14 cellular contexts compared by ENCODE assay signal in genomic region chr3:73614385-73614784, GRCh38. TPM values are rescaled to one million over a fixed set of nuclear protein-coding genes. Genes with fewer than 3 reads are reported as not detected.
DNase-seq lines count a peak whose midpoint lies in the region; ATAC-seq and TF ChIP-seq lines count a peak whose summit lies in the region.
"Had no signal": no experiment of that assay in that cellular context is flagged by ENCODE, and none has a peak within 500 bp of the region (broad histone marks: within the 10 kb centered on the region; RNA-seq: fewer than 3 reads in every experiment).

No MANE protein-coding gene starts in this region.

- no peaks in the 10 kb centered on the region; the same call in 1 of the 2 replicates for H3K9me1 ChIP-seq in IMR-90 (ENCODE audit: insufficient read depth, low read length)

- H3K56ac ChIP-seq in IMR-90 (ENCODE audit: extremely low read depth, insufficient read depth, low read length), result no peak overlapping the region

- no peak overlapping the region for H2BK5ac ChIP-seq in IMR-90 (ENCODE audit: low read depth, low read length, poor library complexity, severe bottlenecking)

- no peak overlapping the region for H2BK120ac ChIP-seq in IMR-90 (ENCODE audit: low read depth, low read length)

- H3K9me3 Mint-ChIP-seq in MCF 10A (ENCODE audit: unreplicated experiment) (no peaks in the 10 kb centered on the region), progenitor cell of endocrine pancreas (ENCODE audit: low read depth) (no peaks in the 10 kb centered on the region)
- peaks cover 2% of the 10 kb centered on the region for H3K9me3 Mint-ChIP-seq in CD4-positive, alpha-beta T cell
- H3K9me3 Mint-ChIP-seq: natural killer cell treated with Interleukin-12 subunit alpha and Interleukin-12 subunit beta and Interleukin-15 and Interleukin-18, amount 100 ng/mL, for 72 hours had no signal

- no peak overlapping the region for H4K91ac ChIP-seq in IMR-90 (ENCODE audit: insufficient read depth, low read depth, low read length)

- peaks cover 4% of the 10 kb centered on the region; the same call in 1 of the 2 replicates for H3K4me1 ChIP-seq in IMR-90 (ENCODE audit: control insufficient read depth, insufficient read depth, low read length)
- peaks cover 32% of the 10 kb centered on the region for H3K4me1 ChIP-seq in smooth muscle cell (ENCODE audit: low read depth)

- CTCF ChIA-PET in IMR-90 (lab: Yijun Ruan, JAX) (interaction anchor here (0.8 to 1.9 kb wide), 6 partner anchors 9 to 112 kb away, joined by 3 to 12 read pairs (median 3); no protein-coding TSS in a partner anchor), MCF 10A (lab: Yijun Ruan, JAX) (interaction anchor here (0.6 to 1.7 kb wide), 5 partner anchors 9 to 1285 kb away, joined by 3 to 7 read pairs (median 3); no protein-coding TSS in a partner anchor)
- CTCF ChIA-PET in CD4-positive, alpha-beta T cell (lab: Charles Lee), result no interaction called here

- H2AFZ ChIP-seq in IMR-90 (replicated peaks; ENCODE audit: low read length, poor library complexity) (no peak overlapping the region), smooth muscle cell (ENCODE audit: low read depth) (no peak overlapping the region)

- H3K18ac ChIP-seq in IMR-90 (ENCODE audit: low read depth, low read length), result no peak overlapping the region

- no peak overlapping the region for H2AK5ac ChIP-seq in IMR-90 (ENCODE audit: low read depth, low read length)

- no peak overlapping the region for H2BK15ac ChIP-seq in IMR-90 (ENCODE audit: low read depth, low read length)

- H2BK20ac ChIP-seq in IMR-90 (ENCODE audit: low read depth, low read length), result no peak overlapping the region

- BruUV-seq in IMR-90 (replicated peaks; lab: Mats Ljungman, UMichigan) (no TSS peak), MCF 10A (replicated peaks; lab: Mats Ljungman, UMichigan) (no TSS peak)

- TF ChIP-seq POLR2A in IMR-90 (IDR thresholded peaks at IDR 0.05; ENCODE audit: low read depth, low read length), result no peak

- H3K36me3 ChIP-seq in IMR-90 (ENCODE audit: control insufficient read depth, insufficient read depth, low read length), result no peaks in the 10 kb centered on the region
- no peaks in the 10 kb centered on the region for H3K36me3 ChIP-seq in smooth muscle cell (ENCODE audit: low read depth)

- POLR2A ChIA-PET in IMR-90 (lab: Charles Lee; ENCODE audit: unreplicated experiment), result no interaction called here
- POLR2A ChIA-PET in MCF 10A (lab: Yijun Ruan, JAX), result interaction anchor here (0.5 to 1.4 kb wide), 3 partner anchors 9 to 1278 kb away, joined by 3 to 5 read pairs (median 3); no protein-coding TSS in a partner anchor
- POLR2A ChIA-PET in CD4-positive, alpha-beta T cell (lab: Charles Lee), result no interaction called here

- H3K27me3 ChIP-seq in IMR-90 (ENCODE audit: control insufficient read depth, insufficient read depth, low read length) (no peaks in the 10 kb centered on the region), smooth muscle cell (ENCODE audit: low read depth) (no peaks in the 10 kb centered on the region)
- no peaks in the 10 kb centered on the region for H3K27me3 ChIP-seq in CD4-positive, alpha-beta T cell (ENCODE audit: control insufficient read depth, insufficient read depth, low read length)

- H3K4me3 Mint-ChIP-seq in MCF 10A (ENCODE audit: unreplicated experiment) (no peak overlapping the region), progenitor cell of endocrine pancreas (ENCODE audit: low read depth) (no peak overlapping the region)
- H3K4me3 Mint-ChIP-seq in CD4-positive, alpha-beta T cell, result no peak overlapping the region
- H3K4me3 Mint-ChIP-seq: natural killer cell treated with Interleukin-12 subunit alpha and Interleukin-12 subunit beta and Interleukin-15 and Interleukin-18, amount 100 ng/mL, for 72 hours had no signal

- DNase-seq in IMR-90, result peak; percentile 91
- DNase-seq in MCF 10A (ENCODE audit: unreplicated experiment), result peak; percentile 63
- peak; percentile 77 for DNase-seq in iris pigment epithelial cell (ENCODE audit: low read depth)
- no peak for DNase-seq in smooth muscle cell (lab: John Stamatoyannopoulos, UW; ENCODE audit: unreplicated experiment)
- no peak for DNase-seq in NOMO-1 treated with DMSO at 0.1 percent for 48 hours (lab: John Stamatoyannopoulos, UW; ENCODE audit: unreplicated experiment)
- no peak for DNase-seq in CD4-positive, alpha-beta T cell
- no peak for DNase-seq in progenitor cell of endocrine pancreas (ENCODE audit: low spot score, unreplicated experiment)
- DNase-seq: activated CD4-positive, alpha-beta T cell treated with anti-CD3 and anti-CD28 coated beads, Interleukin-2, amount 50 U/mL, for 4 hours; amygdala; DMS 273 treated with DMSO at 0.1 percent for 48 hours; glutamatergic neuron; NCI-H2081 treated with DMSO at 0.1 percent for 48 hours had no signal

- H3K23ac ChIP-seq in IMR-90 (ENCODE audit: low read depth, low read length), result no peak overlapping the region

- H3F3A ChIP-seq in smooth muscle cell (ENCODE audit: low read depth), result peaks cover 35% of the 10 kb centered on the region

- no peak overlapping the region for H4K8ac ChIP-seq in IMR-90 (ENCODE audit: low read depth in 2 of 2, low read length in 2 of 2)

- TF ChIP-seq RAD21 in IMR-90 (IDR thresholded peaks at IDR 0.05; ENCODE audit: low read length), result 0 out of 2 replicates have a peak, but pooled peaks have one; percentile 12

- no peak overlapping the region for H3K4me3 ChIP-seq in IMR-90 (ENCODE audit: insufficient read depth, low read depth, low read length)
- no peak overlapping the region for H3K4me3 ChIP-seq in smooth muscle cell

- ATAC-seq in IMR-90 (ENCODE audit: low read depth), result peak; percentile 69
- ATAC-seq in GM19324 (IDR thresholded peaks at IDR 0.05; ENCODE audit: low FRiP score, unreplicated experiment), result no peak
- no peak for ATAC-seq in CD4-positive, alpha-beta T cell (ENCODE audit: poor library complexity)
- ATAC-seq: natural killer cell treated with Interleukin-12 subunit alpha and Interleukin-12 subunit beta and Interleukin-15 and Interleukin-18, amount 100 ng/mL, for 72 hours had no signal

- H3K36me3 Mint-ChIP-seq in MCF 10A (ENCODE audit: insufficient read depth, unreplicated experiment) (no peaks in the 10 kb centered on the region), progenitor cell of endocrine pancreas (ENCODE audit: insufficient read depth) (peaks cover 1% of the 10 kb centered on the region)
- no peaks in the 10 kb centered on the region for H3K36me3 Mint-ChIP-seq in CD4-positive, alpha-beta T cell (ENCODE audit: low read depth)
- H3K36me3 Mint-ChIP-seq: natural killer cell treated with Interleukin-12 subunit alpha and Interleukin-12 subunit beta and Interleukin-15 and Interleukin-18, amount 100 ng/mL, for 72 hours had no signal

- H3K14ac ChIP-seq in IMR-90 (replicated peaks; ENCODE audit: low read depth, low read length), result no peak overlapping the region

- H3K9me3 ChIP-seq in IMR-90 (ENCODE audit: control insufficient read depth, insufficient read depth, low read length) (no peaks in the 10 kb centered on the region), smooth muscle cell (replicated peaks; ENCODE audit: low read depth) (no peaks in the 10 kb centered on the region)
- H3K9me3 ChIP-seq in CD4-positive, alpha-beta T cell (ENCODE audit: control insufficient read depth, low read length), result no peaks in the 10 kb centered on the region

- H3K4me1 Mint-ChIP-seq in MCF 10A (ENCODE audit: insufficient read depth, unreplicated experiment), result no peaks in the 10 kb centered on the region
- no peaks in the 10 kb centered on the region for H3K4me1 Mint-ChIP-seq in CD4-positive, alpha-beta T cell (ENCODE audit: low read depth)
- H3K4me1 Mint-ChIP-seq in progenitor cell of endocrine pancreas (ENCODE audit: low read depth), result peaks cover 12% of the 10 kb centered on the region

- no peak overlapping the region for H3K4ac ChIP-seq in IMR-90 (ENCODE audit: low read depth, low read length)

- H3K9ac ChIP-seq in IMR-90 (ENCODE audit: low read depth, low read length) (no peak overlapping the region), smooth muscle cell (ENCODE audit: low read depth) (no peak overlapping the region)

- H4K20me1 ChIP-seq in IMR-90 (ENCODE audit: insufficient read depth, low read length) (peaks cover 57% of the 10 kb centered on the region), smooth muscle cell (ENCODE audit: low read depth) (peaks cover 100% of the 10 kb centered on the region)

- H3K27ac ChIP-seq in IMR-90 (ENCODE audit: insufficient read depth, low read length) (no peak overlapping the region), smooth muscle cell (ENCODE audit: low read depth) (peak overlapping the region; percentile 93)
- H3K27ac ChIP-seq in CD4-positive, alpha-beta T cell (ENCODE audit: low read depth, low read length), result no peak overlapping the region

- H4K5ac ChIP-seq in IMR-90 (ENCODE audit: low read depth, low read length), result no peak overlapping the region

- no peak overlapping the region for H2AK9ac ChIP-seq in IMR-90 (replicated peaks; ENCODE audit: low read depth, low read length, poor library complexity)

- WGBS in IMR-90 (ENCODE audit: extremely low coverage in 2 of 2, insufficient read length in 1 of 2), 2 experiments, result no CpG with 5 or more reads among the region's 3 CpGs
- 40% methylated on average over 3 of the region's 3 CpGs for WGBS in smooth muscle cell (ENCODE audit: low lambda C conversion rate)

- dilution Hi-C loops in IMR-90 (cut with HindIII; ENCODE audit: low sequenced_read_pairs, unreplicated experiment), result loop anchor here (25.0 kb wide), 1 partner anchor 102 kb away; no protein-coding TSS in a partner anchor

- intact Hi-C loops in IMR-90 (cut with micrococcal nuclease), result no loop called here
- intact Hi-C loops in MCF 10A (cut with micrococcal nuclease), result loop anchor here (1.0 kb wide), 1 partner anchor 234 kb away; no protein-coding TSS in a partner anchor
- intact Hi-C loops in CD4-positive, alpha-beta T cell (cut with DNase I, micrococcal nuclease), result no loop called here

- H3K27me3 Mint-ChIP-seq in MCF 10A (ENCODE audit: insufficient read depth, unreplicated experiment), result peaks cover 10% of the 10 kb centered on the region
- H3K27me3 Mint-ChIP-seq in CD4-positive, alpha-beta T cell, result peaks cover 10% of the 10 kb centered on the region
- peaks cover 4% of the 10 kb centered on the region for H3K27me3 Mint-ChIP-seq in progenitor cell of endocrine pancreas
- H3K27me3 Mint-ChIP-seq: natural killer cell treated with Interleukin-12 subunit alpha and Interleukin-12 subunit beta and Interleukin-15 and Interleukin-18, amount 100 ng/mL, for 72 hours had no signal

- TF ChIP-seq CTCF in IMR-90 (conservative IDR thresholded peaks at IDR 0.05; ENCODE audit: low read depth, low read length), result no peak
- TF ChIP-seq CTCF in MCF 10A (IDR thresholded peaks at IDR 0.05; ENCODE audit: unreplicated experiment), result no peak
- TF ChIP-seq CTCF in smooth muscle cell (IDR thresholded peaks at IDR 0.05; ENCODE audit: borderline replicate concordance, insufficient read depth, poor library complexity, severe bottlenecking), result no peak
- TF ChIP-seq CTCF in CD4-positive, alpha-beta T cell (IDR thresholded peaks at IDR 0.05), result no peak
- TF ChIP-seq CTCF in progenitor cell of endocrine pancreas (IDR thresholded peaks at IDR 0.05; ENCODE audit: unreplicated experiment), result no peak

- in situ Hi-C loops in IMR-90 (cut with MboI; ENCODE audit: low sequenced_read_pairs), result loop anchor here (25.0 kb wide), 1 partner anchor 102 kb away; no protein-coding TSS in a partner anchor

- H3K27ac Mint-ChIP-seq in MCF 10A (ENCODE audit: low read depth, unreplicated experiment) (no peak overlapping the region), progenitor cell of endocrine pancreas (no peak overlapping the region)
- H3K27ac Mint-ChIP-seq in CD4-positive, alpha-beta T cell, result no peak overlapping the region
- H3K27ac Mint-ChIP-seq: natural killer cell treated with Interleukin-12 subunit alpha and Interleukin-12 subunit beta and Interleukin-15 and Interleukin-18, amount 100 ng/mL, for 72 hours had no signal

- H3K4me2 ChIP-seq in IMR-90 (ENCODE audit: low read depth, low read length) (no peak overlapping the region), smooth muscle cell (peak overlapping the region; percentile 65)

- H3K79me1 ChIP-seq in IMR-90 (ENCODE audit: low read depth in 1 of 2, low read length in 2 of 2), result peaks cover 7 to 47% of the 10 kb centered on the region in 2 experiments

- H3K79me2 ChIP-seq in smooth muscle cell (ENCODE audit: low read depth), result peaks cover 100% of the 10 kb centered on the region

RNA-seq across cellular contexts. Expression of gene PDZRN3, which starts 10.4 kb away (rescaled TPM):
- 17.0 and 17.8 TPM in 2 replicates for total RNA-seq in IMR-90 (2012; rRNA removed)
- polyA plus RNA-seq in IMR-90 (2012; rRNA removed), result 9.4 and 10.3 TPM in 2 replicates
- 7.3 and 11.3 TPM in 2 replicates for polyA plus RNA-seq in IMR-90 (2012; cell fraction: cytosol; rRNA removed)
- polyA plus RNA-seq in IMR-90 (2012; cell fraction: nucleus; rRNA removed; ENCODE audit: low replicate concordance), result 14.4 and 24.7 TPM in 2 replicates
- not detected in 2 replicates for total RNA-seq in MCF 10A (2022)
- 99.5 and 125 TPM in 2 replicates for total RNA-seq in smooth muscle cell
- 118 and 128 TPM in 2 replicates for polyA plus RNA-seq in smooth muscle cell
- not detected for total RNA-seq in CD4-positive, alpha-beta T cell
- total RNA-seq in progenitor cell of endocrine pancreas, result 28.7 and 31.0 TPM in 2 replicates
- total RNA-seq: natural killer cell treated with Interleukin-12 subunit alpha and Interleukin-12 subunit beta and Interleukin-15 and Interleukin-18, amount 100 ng/mL, for 72 hours had no signal

Comparison
In these comparisons a context has a peak if more than half of its experiments do, and no peak if none do; other contexts are left out.
1. DNase-seq: peak in IMR-90 (single experiment), MCF 10A (single experiment) and iris pigment epithelial cell (single experiment); none in smooth muscle cell (single experiment), NOMO-1 treated with DMSO at 0.1 percent for 48 hours (single experiment), CD4-positive, alpha-beta T cell (0 of 10) and progenitor cell of endocrine pancreas (single experiment).
2. RNA of gene PDZRN3, which starts 10.4 kb away (total RNA-seq): 99.5 to 125 TPM in smooth muscle cell, 28.7 to 31.0 TPM in progenitor cell of endocrine pancreas and 17.0 to 17.8 TPM in IMR-90; not detected in MCF 10A and not detected in CD4-positive, alpha-beta T cell; every median in the first group is over 10 times any median in the second.